ENCODE assay signal across 12 cellular contexts in the genomic region with DNA sequence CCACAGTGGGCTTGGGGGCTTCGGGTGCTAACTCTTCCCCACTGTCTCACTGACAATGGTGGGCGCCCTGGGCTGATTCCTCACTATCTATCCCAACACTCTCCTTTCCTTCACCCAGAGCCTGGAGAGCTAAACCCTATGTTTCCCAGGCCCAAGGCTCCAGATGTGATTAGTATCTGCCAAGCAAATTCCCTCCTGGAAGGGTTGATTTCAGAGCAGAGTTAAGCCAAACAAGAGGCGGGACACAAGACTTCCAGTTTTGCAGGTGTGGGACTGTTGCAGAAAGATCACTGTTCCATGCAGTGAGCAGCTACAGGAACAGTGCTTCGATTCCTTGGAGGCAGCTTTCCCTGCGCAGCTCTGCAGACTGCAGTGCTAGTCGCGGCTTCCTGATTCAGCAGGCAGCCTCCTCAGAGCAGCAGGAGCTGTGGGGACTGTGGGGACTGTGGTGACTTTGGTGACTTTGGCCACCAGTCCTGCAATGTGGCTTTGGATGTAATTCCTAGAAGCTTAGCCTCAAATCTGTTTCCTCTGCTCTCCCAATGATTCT.
DNase-seq lines count a peak whose midpoint lies in the region; ATAC-seq, FAIRE-seq and TF ChIP-seq lines count a peak whose summit lies in the region.
"Had no signal": no experiment of that assay in that cellular context is flagged by ENCODE, and none has a peak within 500 bp of the region (broad histone marks: within the 10 kb centered on the region; RNA-seq: fewer than 3 reads in every experiment).

No MANE protein-coding gene starts in this region.

- H3K27me3 ChIP-seq in adipocyte (replicated peaks; ENCODE audit: control insufficient read depth, insufficient read depth, low read length): peaks cover 37% of the 10 kb centered on the region
- H3K27me3 ChIP-seq in pancreas: no peaks in the 10 kb centered on the region
- no peaks in the 10 kb centered on the region for H3K27me3 ChIP-seq in HAP-1 (ENCODE audit: low read depth)

- H3K36me3 ChIP-seq in adipocyte (ENCODE audit: control insufficient read depth, insufficient read depth, low read length, severe bottlenecking) (no peaks in the 10 kb centered on the region), pancreas (no peaks in the 10 kb centered on the region), HAP-1 (replicated peaks) (no peaks in the 10 kb centered on the region)

- intact Hi-C loops in pancreas (cut with DNase I): no loop called here

- H3K4me1 ChIP-seq in adipocyte (ENCODE audit: control insufficient read depth, insufficient read depth, low read length): peaks cover 23% of the 10 kb centered on the region
- H3K4me1 ChIP-seq in pancreas: peaks cover 7 to 13% (median 7%) of the 10 kb centered on the region in 3 donors
- H3K4me1 ChIP-seq in HAP-1: no peaks in the 10 kb centered on the region

- H3K9me3 ChIP-seq in adipocyte (ENCODE audit: control insufficient read depth, low read length): peaks cover 9% of the 10 kb centered on the region
- no peaks in the 10 kb centered on the region for H3K9me3 ChIP-seq in pancreas
- H3K9me3 ChIP-seq in HAP-1: no peaks in the 10 kb centered on the region

- DNase-seq in ACHN (peak; percentile 54), adipocyte (ENCODE audit: low read depth) (no peak), glomerular visceral epithelial cell (ENCODE audit: extremely low spot score) (peak; percentile 35), pancreas (no peak), HPDE6-E6E7 (ENCODE audit: extremely low spot score) (no peak), CD1c-positive myeloid dendritic cell (ENCODE audit: extremely low spot score) (no peak), HAP-1 (ENCODE audit: low spot score in 2 of 2) (no peak)
- DNase-seq: CD4-positive, alpha-beta memory T cell; central memory CD4-positive, alpha-beta T cell; NCI-H1930; stimulated activated naive B cell treated with anti-CD40 and anti-IgM and Interleukin-4, amounts not matched to agents 10 μg/mL and 1 μg/mL and 100 μg/mL, for 72 hours had no signal

- WGBS in pancreas, 2 donors: 69 to 83% methylated on average over 7 of the region's 7 CpGs

- peak overlapping the region in 2 of 4 donors; percentile 57 to 66 for H3K27ac ChIP-seq in pancreas

- ATAC-seq in pancreas: peak; percentile 3 to 12 (median 6)
- no peak for ATAC-seq in GM18867 (IDR thresholded peaks at IDR 0.05; ENCODE audit: unreplicated experiment)
- ATAC-seq: stimulated activated naive B cell treated with anti-CD40 and anti-IgM and Interleukin-4, amounts not matched to agents 10 μg/mL and 1 μg/mL and 100 μg/mL, for 72 hours had no signal

- FAIRE-seq in pancreas (lab: Jason Lieb, UNC): no peak

- in situ Hi-C loops in ACHN (cut with HindIII; ENCODE audit: low pct_ligation_motif_present, low pct_unique_long_range_greater_than_20kb, low sequenced_read_pairs): no loop called here
- in situ Hi-C loops in HAP-1 (cut with MboI; ENCODE audit: low sequenced_read_pairs): no loop called here

- H3K9ac ChIP-seq in adipocyte (ENCODE audit: low read length): peak overlapping the region; percentile 3

- H3K4me3 ChIP-seq in adipocyte (ENCODE audit: low read length) (no peak overlapping the region), pancreas (no peak overlapping the region), HAP-1 (no peak overlapping the region)

- no peak for TF ChIP-seq CTCF in pancreas (IDR thresholded peaks at IDR 0.05)

Comparison
In these comparisons a context has a peak if more than half of its experiments do, and no peak if none do; other contexts are left out.
1. DNase-seq: peak in ACHN (single experiment) and glomerular visceral epithelial cell (single experiment); none in adipocyte (single experiment), pancreas (0 of 6), HPDE6-E6E7 (single experiment), CD1c-positive myeloid dendritic cell (single experiment) and HAP-1 (0 of 2).